In the genomic region with DNA sequence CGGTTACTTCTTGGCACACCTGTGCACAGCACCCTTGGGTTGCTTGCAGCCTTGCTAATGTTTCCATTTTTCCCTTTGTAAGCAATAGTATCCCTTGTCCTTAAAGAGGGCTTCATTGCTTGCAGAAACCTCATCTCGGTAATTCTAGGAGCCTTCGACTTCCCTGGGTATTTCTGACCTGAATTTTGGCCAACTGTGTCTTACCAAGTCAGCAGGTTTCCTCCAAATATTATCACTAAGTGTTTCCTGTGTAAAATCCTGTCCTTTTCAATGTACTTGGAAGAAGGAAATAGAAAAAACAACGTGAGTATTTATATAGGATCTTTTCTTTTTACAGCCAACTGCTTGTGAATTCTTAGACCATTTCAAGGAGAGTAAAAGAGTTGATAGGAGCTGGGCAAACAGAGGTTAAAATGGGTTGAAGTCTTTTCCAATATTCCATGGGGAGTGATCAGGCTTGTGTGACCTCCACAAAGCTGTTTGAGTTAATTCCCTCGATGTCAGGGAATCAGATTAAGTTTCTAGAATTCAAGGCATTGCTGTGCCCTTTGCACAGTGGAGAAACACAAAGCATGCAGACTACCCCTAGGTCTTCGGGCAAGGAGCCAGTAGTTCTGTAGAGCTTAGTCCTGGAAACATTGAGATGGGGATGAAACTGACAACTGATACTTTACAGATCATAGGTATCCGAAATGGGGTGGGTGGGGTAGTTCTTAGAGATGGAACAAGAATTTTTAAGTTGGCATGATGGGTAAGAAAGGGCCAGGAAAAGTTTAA, we compare ENCODE assay signal across 19 cellular contexts.
DNase-seq lines count a peak whose midpoint lies in the region; ATAC-seq and FAIRE-seq lines count a peak whose summit lies in the region.
"Had no signal": no experiment of that assay in that cellular context is flagged by ENCODE, and none has a peak within 500 bp of the region (broad histone marks: within the 10 kb centered on the region; RNA-seq: fewer than 3 reads in every experiment).

No MANE protein-coding gene starts in this region.

- DNase-seq in right cardiac atrium: no peak
- no peak for DNase-seq in Right ventricle myocardium inferior (ENCODE audit: missing footprints)
- DNase-seq in SK-N-MC (ENCODE audit: low read depth, low spot score): no peak
- DNase-seq in dermis blood vessel endothelial cell: peak; percentile 20
- DNase-seq in GM19239 (ENCODE audit: insufficient read length, low spot score): no peak
- no peak for DNase-seq in medulla oblongata (ENCODE audit: extremely low spot score)
- DNase-seq in NCI-H524 (lab: John Stamatoyannopoulos, UW): no peak
- DNase-seq in ecto neural progenitor cell (ENCODE audit: low spot score): no peak
- DNase-seq: 8988T; Calu3; CD8-positive, alpha-beta T cell; DMS79 treated with DMSO at 0.1 percent for 48 hours; GM23248; H7; HFFc6 had no signal

- no peaks in the 10 kb centered on the region for H3K9me3 ChIP-seq in right cardiac atrium (ENCODE audit: control insufficient read depth, low read length)
- H3K9me3 ChIP-seq in SK-N-MC (ENCODE audit: low read depth, low read length): no peaks in the 10 kb centered on the region

- H3K9ac ChIP-seq in SK-N-MC (ENCODE audit: insufficient read length): no peak overlapping the region
- H3K9ac ChIP-seq: BLaER1 treated with 17β-estradiol and CSF1 and Interleukin-3, amounts not matched to agents 10 nM and 100 nM; GM23248 had no signal

- no peaks in the 10 kb centered on the region for H3K36me3 ChIP-seq in SK-N-MC (ENCODE audit: insufficient read depth, low read length)
- H3K36me3 ChIP-seq: BLaER1 treated with 17β-estradiol and CSF1 and Interleukin-3, amounts not matched to agents 10 nM and 100 nM had no signal

- intact Hi-C loops in right cardiac atrium (cut with DNase I): no loop called here
- intact Hi-C loops in Right ventricle myocardium inferior (cut with DNase I): no loop called here

- H3K27ac ChIP-seq in right cardiac atrium (ENCODE audit: low read length) (no peak overlapping the region), SK-N-MC (peak overlapping the region; percentile 63)
- H3K27ac ChIP-seq: BLaER1 treated with 17β-estradiol and CSF1 and Interleukin-3, amounts not matched to agents 10 nM and 100 nM; GM23248; HL-60 had no signal

- H3K4me1 ChIP-seq in right cardiac atrium (ENCODE audit: control insufficient read depth, insufficient read depth, low read length): no peaks in the 10 kb centered on the region
- H3K4me1 ChIP-seq: BLaER1 treated with 17β-estradiol and CSF1 and Interleukin-3, amounts not matched to agents 10 nM and 100 nM had no signal

- no peak for FAIRE-seq in GM19239 (lab: Jason Lieb, UNC)
- FAIRE-seq: GM12878 had no signal

- H3K4me3 ChIP-seq in right cardiac atrium (ENCODE audit: low read length) (no peak overlapping the region), SK-N-MC (peak overlapping the region; percentile 42; the same call in 1 of the 2 replicates)
- H3K4me3 ChIP-seq: BLaER1 treated with 17β-estradiol and CSF1 and Interleukin-3, amounts not matched to agents 10 nM and 100 nM; GM12878; GM23248 had no signal

- no peaks in the 10 kb centered on the region for H3K27me3 ChIP-seq in right cardiac atrium (ENCODE audit: control insufficient read depth, insufficient read depth)
- H3K27me3 ChIP-seq: BLaER1 treated with 17β-estradiol and CSF1 and Interleukin-3, amounts not matched to agents 10 nM and 100 nM had no signal

- ATAC-seq in right cardiac atrium (peak; percentile 16 to 76), Right ventricle myocardium inferior (no peak)
- ATAC-seq: CD8-positive, alpha-beta T cell; GM12878; HCT116 had no signal

- 53% methylated on average over 7 of the region's 7 CpGs for WGBS in right cardiac atrium
